In genomic region chr3:63228677-63229076, GRCh38 we compare ENCODE assay signal across 8 cellular contexts. TPM values are rescaled to one million over a fixed set of nuclear protein-coding genes. Genes with fewer than 3 reads are reported as not detected.
DNase-seq lines count a peak whose midpoint lies in the region; ATAC-seq, FAIRE-seq and TF ChIP-seq lines count a peak whose summit lies in the region.

No MANE protein-coding gene starts in this region.

- intact Hi-C loops in naive thymus-derived CD4-positive, alpha-beta T cell (cut with micrococcal nuclease) = no loop called here
- intact Hi-C loops in activated CD4-positive, alpha-beta T cell treated with anti-CD3 and anti-CD28 coated beads, Interleukin-2, amount 10 ng/mL, durations not matched to agents 24 days and 14 days (cut with micrococcal nuclease) = no loop called here

- no peak overlapping the region for H3K4me3 Mint-ChIP-seq in naive thymus-derived CD4-positive, alpha-beta T cell
- no peak overlapping the region for H3K4me3 Mint-ChIP-seq in activated CD4-positive, alpha-beta T cell treated with anti-CD3 and anti-CD28 coated beads, Interleukin-2, amount 10 ng/mL, durations not matched to agents 24 days and 14 days

- H3K36me3 Mint-ChIP-seq in naive thymus-derived CD4-positive, alpha-beta T cell = no peaks in the 10 kb centered on the region
- no peaks in the 10 kb centered on the region for H3K36me3 Mint-ChIP-seq in activated CD4-positive, alpha-beta T cell treated with anti-CD3 and anti-CD28 coated beads, Interleukin-2, amount 10 ng/mL, durations not matched to agents 24 days and 14 days (ENCODE audit: low read depth)

- DNase-seq in G401 (ENCODE audit: low spot score) (peak; percentile 67), SJCRH30 (peak; percentile 5 to 51), glomerular visceral epithelial cell (ENCODE audit: extremely low spot score) (peak; percentile 12), small intestine (peak; percentile 37)
- DNase-seq in naive thymus-derived CD4-positive, alpha-beta T cell = no peak
- no peak for DNase-seq in activated CD4-positive, alpha-beta T cell treated with anti-CD3 and anti-CD28 coated beads, Interleukin-2, amount 10 ng/mL, durations not matched to agents 24 days and 14 days

- CTCF ChIA-PET in naive thymus-derived CD4-positive, alpha-beta T cell (lab: Charles Lee) = no interaction called here

- peak overlapping the region; percentile 89 for H2AFZ ChIP-seq in KMS-11 (ENCODE audit: low read depth)

- H3K27ac ChIP-seq in KMS-11 (no peak overlapping the region), SJCRH30 (no peak overlapping the region), small intestine (ENCODE audit: low read depth in 1 of 2, low read length in 1 of 2) (no peak overlapping the region)
- no peak overlapping the region for H3K27ac ChIP-seq in naive thymus-derived CD4-positive, alpha-beta T cell (ENCODE audit: low read depth, low read length)

- H3K27me3 ChIP-seq in KMS-11 (ENCODE audit: insufficient read depth, low read depth) (no peaks in the 10 kb centered on the region), SJCRH30 (no peaks in the 10 kb centered on the region), small intestine (ENCODE audit: control insufficient read depth in 2 of 2, insufficient read depth in 2 of 2, low read length in 2 of 2) (no peaks in the 10 kb centered on the region)
- no peaks in the 10 kb centered on the region for H3K27me3 ChIP-seq in naive thymus-derived CD4-positive, alpha-beta T cell (ENCODE audit: control insufficient read depth in 2 of 2, insufficient read depth in 2 of 2, low read length in 2 of 2)

- no peak for FAIRE-seq in small intestine (lab: Jason Lieb, UNC)

- peaks cover 0 to 4% (median 0%) of the 10 kb centered on the region in 11 donors for H3K9me3 Mint-ChIP-seq in naive thymus-derived CD4-positive, alpha-beta T cell
- H3K9me3 Mint-ChIP-seq in activated CD4-positive, alpha-beta T cell treated with anti-CD3 and anti-CD28 coated beads, Interleukin-2, amount 10 ng/mL, durations not matched to agents 24 days and 14 days = no peaks in the 10 kb centered on the region

- H3K4me2 ChIP-seq in KMS-11 = peak overlapping the region; percentile 13; the same call in 1 of the 2 replicates

- H4K20me1 ChIP-seq in KMS-11 (ENCODE audit: insufficient read depth) = no peaks in the 10 kb centered on the region

- in situ Hi-C loops in G401 (cut with HindIII; ENCODE audit: low sequenced_read_pairs) = no loop called here

- no peaks in the 10 kb centered on the region for H3K27me3 Mint-ChIP-seq in naive thymus-derived CD4-positive, alpha-beta T cell
- H3K27me3 Mint-ChIP-seq in activated CD4-positive, alpha-beta T cell treated with anti-CD3 and anti-CD28 coated beads, Interleukin-2, amount 10 ng/mL, durations not matched to agents 24 days and 14 days = no peaks in the 10 kb centered on the region

- H3K79me2 ChIP-seq in KMS-11 (ENCODE audit: insufficient read depth, low read depth) = no peaks in the 10 kb centered on the region

- H3K9me3 ChIP-seq in SJCRH30 (replicated peaks) (no peaks in the 10 kb centered on the region), small intestine (ENCODE audit: control insufficient read depth, low read depth) (no peaks in the 10 kb centered on the region)
- H3K9me3 ChIP-seq in naive thymus-derived CD4-positive, alpha-beta T cell (ENCODE audit: control insufficient read depth in 2 of 3, low read length in 3 of 3) = no peaks in the 10 kb centered on the region

- POLR2A ChIA-PET in naive thymus-derived CD4-positive, alpha-beta T cell (lab: Charles Lee) = no interaction called here

- peak; percentile 70 for ATAC-seq in GM21515 (IDR thresholded peaks at IDR 0.05; ENCODE audit: unreplicated experiment)
- no peak for ATAC-seq in naive thymus-derived CD4-positive, alpha-beta T cell

- H3K4me3 ChIP-seq in KMS-11 (IDR thresholded peaks at IDR 0.05; ENCODE audit: insufficient read depth, low read depth, low read length) = no peak overlapping the region
- H3K4me3 ChIP-seq in SJCRH30 = no peak overlapping the region
- H3K4me3 ChIP-seq in small intestine (ENCODE audit: low read depth in 1 of 2, low read length in 2 of 2) = no peak overlapping the region
- no peak overlapping the region for H3K4me3 ChIP-seq in naive thymus-derived CD4-positive, alpha-beta T cell (ENCODE audit: low read length)

- no peaks in the 10 kb centered on the region for H3K4me1 Mint-ChIP-seq in naive thymus-derived CD4-positive, alpha-beta T cell
- H3K4me1 Mint-ChIP-seq in activated CD4-positive, alpha-beta T cell treated with anti-CD3 and anti-CD28 coated beads, Interleukin-2, amount 10 ng/mL, durations not matched to agents 24 days and 14 days = no peaks in the 10 kb centered on the region

- H3K27ac Mint-ChIP-seq in naive thymus-derived CD4-positive, alpha-beta T cell = peak overlapping the region in 1 of 9 donors; percentile 29
- no peak overlapping the region for H3K27ac Mint-ChIP-seq in activated CD4-positive, alpha-beta T cell treated with anti-CD3 and anti-CD28 coated beads, Interleukin-2, amount 10 ng/mL, durations not matched to agents 24 days and 14 days

- TF ChIP-seq CTCF in KMS-11 (conservative IDR thresholded peaks at IDR 0.05; ENCODE audit: low read depth, low read length) = peak; percentile 64

- H3K36me3 ChIP-seq in KMS-11 (ENCODE audit: insufficient read depth) (no peaks in the 10 kb centered on the region), SJCRH30 (no peaks in the 10 kb centered on the region), small intestine (ENCODE audit: control insufficient read depth in 2 of 2, insufficient read depth in 2 of 2, low read length in 2 of 2) (no peaks in the 10 kb centered on the region)
- no peaks in the 10 kb centered on the region for H3K36me3 ChIP-seq in naive thymus-derived CD4-positive, alpha-beta T cell (ENCODE audit: control insufficient read depth in 2 of 3, insufficient read depth in 3 of 3, low read length in 3 of 3)

- H3K9ac ChIP-seq in KMS-11 = no peak overlapping the region

- H3K4me1 ChIP-seq in KMS-11 (ENCODE audit: low read depth, poor library complexity, severe bottlenecking) (no peaks in the 10 kb centered on the region), SJCRH30 (no peaks in the 10 kb centered on the region), small intestine (ENCODE audit: control insufficient read depth in 2 of 2, insufficient read depth in 1 of 2, low read depth in 1 of 2, low read length in 1 of 2) (no peaks in the 10 kb centered on the region)
- H3K4me1 ChIP-seq in naive thymus-derived CD4-positive, alpha-beta T cell (ENCODE audit: control insufficient read depth in 2 of 2, insufficient read depth in 2 of 2, low read length in 2 of 2) = no peaks in the 10 kb centered on the region

- WGBS in small intestine, 3 donors = 3 to 17% (median 14%) methylated on average over 6 of the region's 6 CpGs

RNA-seq across cellular contexts. Expression of gene SYNPR, which starts 49.4 kb away (rescaled TPM):
- not detected in 2 replicates for total RNA-seq in G401 (2014; rRNA removed; shearing (Covaris generic))
- total RNA-seq in SJCRH30 (2014; rRNA removed; shearing (Covaris generic)) = not detected in 2 replicates
- polyA plus RNA-seq in small intestine = under 1 TPM in 1 of 3 donors, not detected in 2; 0.36 TPM
- not detected for total RNA-seq in naive thymus-derived CD4-positive, alpha-beta T cell
- not detected for polyA plus RNA-seq in naive thymus-derived CD4-positive, alpha-beta T cell
- not detected in 2 replicates for total RNA-seq in activated CD4-positive, alpha-beta T cell treated with anti-CD3 and anti-CD28 coated beads, Interleukin-2, amount 10 ng/mL, durations not matched to agents 24 days and 14 days

Comparison
In these comparisons a context has a peak if more than half of its experiments do, and no peak if none do; other contexts are left out.
1. DNase-seq: peak in G401 (single experiment), SJCRH30 (2 of 2), glomerular visceral epithelial cell (single experiment) and small intestine (single experiment); none in naive thymus-derived CD4-positive, alpha-beta T cell (0 of 9) and activated CD4-positive, alpha-beta T cell treated with anti-CD3 and anti-CD28 coated beads, Interleukin-2, amount 10 ng/mL, durations not matched to agents 24 days and 14 days (single experiment).